12 cellular contexts compared by ENCODE assay signal in genomic region chr17:72422204-72422504, GRCh38.
DNase-seq lines count a peak whose midpoint lies in the region; ATAC-seq, FAIRE-seq and TF ChIP-seq lines count a peak whose summit lies in the region.
"Had no signal": no experiment of that assay in that cellular context is flagged by ENCODE, and none has a peak within 500 bp of the region (broad histone marks: within the 10 kb centered on the region; RNA-seq: fewer than 3 reads in every experiment).

No MANE protein-coding gene starts in this region.

- FAIRE-seq in HepG2 (lab: Jason Lieb, UNC), result no peak
- FAIRE-seq: kidney had no signal

- intact Hi-C loops in HepG2 (cut with micrococcal nuclease; ENCODE audit: unreplicated experiment), result loop anchor here (2.0 to 5.0 kb wide), 2 partner anchors 45 to 97 kb away; no protein-coding TSS in a partner anchor
- intact Hi-C loops in esophagus squamous epithelium (cut with DNase I), result no loop called here

- BruUV-seq in HepG2 (replicated peaks; lab: Mats Ljungman, UMichigan), result no TSS peak

- peaks cover 5% of the 10 kb centered on the region for H3K79me2 ChIP-seq in OCI-LY3 (ENCODE audit: low read length)
- peaks cover 66% of the 10 kb centered on the region for H3K79me2 ChIP-seq in HepG2 (ENCODE audit: insufficient read depth, low read length)

- H3K9me3 ChIP-seq in OCI-LY3 (ENCODE audit: insufficient read depth, low read length), result peaks cover 11% of the 10 kb centered on the region
- peaks cover 18% of the 10 kb centered on the region for H3K9me3 ChIP-seq in HepG2 (ENCODE audit: low read length)
- H3K9me3 ChIP-seq in esophagus squamous epithelium, result peaks cover 0 to 15% (median 14%) of the 10 kb centered on the region in 3 donors

- CTCF ChIA-PET in HepG2 (lab: Yijun Ruan, JAX; ENCODE audit: low intra/inter-chr PET ratio, low total read pairs), result no interaction called here

- TF ChIP-seq CTCF in GM06990 (IDR thresholded peaks at IDR 0.05; ENCODE audit: insufficient read depth, low read length, poor library complexity, severe bottlenecking), result no peak
- TF ChIP-seq CTCF in OCI-LY3 (IDR thresholded peaks at IDR 0.05; ENCODE audit: low read depth, low read length), result no peak
- TF ChIP-seq CTCF in HepG2 (CRISPR knock-in tag; IDR thresholded peaks at IDR 0.05), result no peak
- no peak for TF ChIP-seq CTCF in esophagus squamous epithelium (IDR thresholded peaks at IDR 0.05)

- H3K4me1 ChIP-seq in OCI-LY3 (ENCODE audit: low read length), result peaks cover 80% of the 10 kb centered on the region
- peaks cover 86% of the 10 kb centered on the region for H3K4me1 ChIP-seq in HepG2 (ENCODE audit: insufficient read depth, low read length)
- H3K4me1 ChIP-seq in esophagus squamous epithelium, result peaks cover 30 to 44% (median 32%) of the 10 kb centered on the region in 3 donors

- POLR2A ChIA-PET in HepG2 (lab: Yijun Ruan, JAX), result interaction anchor here (0.9 to 4.2 kb wide), 27 partner anchors 9 to 740 kb away, joined by 3 to 81 read pairs (median 6); partner anchors contain the start of gene SOX9

- TF ChIP-seq EP300 in HepG2 (IDR thresholded peaks at IDR 0.05; ENCODE audit: low read depth in 2 of 2, low read length in 2 of 2) (no peak), HepG2 (CRISPR knock-in tag; IDR thresholded peaks at IDR 0.05; ENCODE audit: borderline replicate concordance) (no peak)

- WGBS in HepG2 (ENCODE audit: low lambda C conversion rate), result 80% methylated on average over 1 of the region's 1 CpG
- WGBS in esophagus squamous epithelium, 2 donors, result 37 to 50% methylated on average over 1 of the region's 1 CpG

- no peak overlapping the region for H2AFZ ChIP-seq in OCI-LY3 (ENCODE audit: low read depth, low read length)
- no peak overlapping the region for H2AFZ ChIP-seq in HepG2 (ENCODE audit: low read length)

- H3K4me3 ChIP-seq in GM06990 (replicated peaks; ENCODE audit: low read depth, low read length) (peak overlapping the region; percentile 2), OCI-LY3 (ENCODE audit: low read length) (peak overlapping the region; percentile 74), HepG2 (replicated peaks in 1 of 3; ENCODE audit: insufficient read depth in 1 of 3, low read depth in 2 of 3, low read length in 3 of 3) (peak overlapping the region in 1 of 3 experiments; percentile 51; a peak in 2 of 6 replicates), esophagus squamous epithelium (no peak overlapping the region)
- H3K4me3 ChIP-seq: gastroesophageal sphincter had no signal

- ATAC-seq in HG02840 (IDR thresholded peaks at IDR 0.05; ENCODE audit: low FRiP score, unreplicated experiment) (peak; percentile 22), HepG2 (no peak)

- H3K27ac ChIP-seq in OCI-LY3 (ENCODE audit: low read length) (peak overlapping the region; percentile 98), HepG2 (ENCODE audit: extremely low read length, insufficient read depth, low read length) (peak overlapping the region; percentile 83), esophagus squamous epithelium (peak overlapping the region in 1 of 4 donors; percentile 81)
- H3K27ac ChIP-seq: gastroesophageal sphincter had no signal

- no peak for TF ChIP-seq RAD21 in HepG2 (CRISPR knock-in tag; IDR thresholded peaks at IDR 0.05)

- H3K36me3 ChIP-seq in GM06990 (ENCODE audit: control insufficient read depth, insufficient read depth, low read length) (no peaks in the 10 kb centered on the region), OCI-LY3 (replicated peaks; ENCODE audit: low read depth, low read length) (peaks cover 21% of the 10 kb centered on the region), HepG2 (replicated peaks in 1 of 2; ENCODE audit: control insufficient read depth in 1 of 2, insufficient read depth in 2 of 2, low read length in 2 of 2) (peaks cover 16 to 40% of the 10 kb centered on the region in 2 experiments), esophagus squamous epithelium (peaks cover 0 to 16% (median 0%) of the 10 kb centered on the region in 3 donors)
- H3K36me3 ChIP-seq: gastroesophageal sphincter had no signal

- TF ChIP-seq POLR2A in HepG2 (IDR thresholded peaks at IDR 0.05; ENCODE audit: insufficient read depth in 1 of 2, low read depth in 2 of 2, low read length in 2 of 2) (no peak), esophagus squamous epithelium (IDR thresholded peaks at IDR 0.05) (no peak)

- no peak for DNase-seq in GM06990 (ENCODE audit: extremely low read depth, insufficient read length)
- no peak for DNase-seq in HepG2 (ENCODE audit: low spot score)
- no peak for DNase-seq in DMS79 treated with DMSO at 0.1 percent for 48 hours (lab: John Stamatoyannopoulos, UW)
- DNase-seq in stimulated activated naive CD4-positive, alpha-beta T cell treated with Interleukin-2 at 50 U/mL for 16 hours (lab: John Stamatoyannopoulos, UW), result no peak
- DNase-seq in esophagus squamous epithelium (lab: John Stamatoyannopoulos, UW), result no peak
- DNase-seq in NCI-H345 (lab: John Stamatoyannopoulos, UW), result no peak
- DNase-seq: AML-193; effector CD8-positive, alpha-beta T cell had no signal

- H3K9ac ChIP-seq in OCI-LY3 (ENCODE audit: low read length) (peak overlapping the region; percentile 90), HepG2 (ENCODE audit: insufficient read depth, low read depth, low read length) (peak overlapping the region; percentile 73)

- in situ Hi-C loops in HepG2 (cut with HindIII; ENCODE audit: extremely low pct_ligation_motif_present, low pct_unique_long_range_greater_than_20kb), result no loop called here

- H3K27me3 ChIP-seq in GM06990 (replicated peaks; ENCODE audit: control insufficient read depth, insufficient read depth, low read length) (no peaks in the 10 kb centered on the region), OCI-LY3 (ENCODE audit: low read depth, low read length) (no peaks in the 10 kb centered on the region), HepG2 (ENCODE audit: control insufficient read depth in 1 of 2, insufficient read depth in 2 of 2, low read length in 2 of 2) (no peaks in the 10 kb centered on the region), esophagus squamous epithelium (no peaks in the 10 kb centered on the region)

- peak overlapping the region; percentile 97 for H3K4me2 ChIP-seq in OCI-LY3 (ENCODE audit: low read length)
- peak overlapping the region; percentile 75 for H3K4me2 ChIP-seq in HepG2 (ENCODE audit: low read depth, low read length)

- no peaks in the 10 kb centered on the region for H4K20me1 ChIP-seq in OCI-LY3 (ENCODE audit: insufficient read depth, low read length)
- no peaks in the 10 kb centered on the region for H4K20me1 ChIP-seq in HepG2 (ENCODE audit: insufficient read depth, low read length)

TF ChIP-seq in HepG2, 621 proteins besides CTCF, POLR2A, EP300 and RAD21 (continues in another document):
- TF ChIP-seq ZNF678 (CRISPR knock-in tag; IDR thresholded peaks at IDR 0.05) (no peak), HHEX (CRISPR knock-in tag; IDR thresholded peaks at IDR 0.05) (no peak), ZBTB2 (CRISPR knock-in tag; IDR thresholded peaks at IDR 0.05; ENCODE audit: low read depth) (no peak), KLF6 (CRISPR knock-in tag; IDR thresholded peaks at IDR 0.05) (no peak), FOXK2 (IDR thresholded peaks at IDR 0.05) (no peak), RORA (CRISPR knock-in tag; IDR thresholded peaks at IDR 0.05) (no peak), ZNF614 (CRISPR knock-in tag; IDR thresholded peaks at IDR 0.05; ENCODE audit: borderline replicate concordance) (no peak), PHF8 (CRISPR knock-in tag; IDR thresholded peaks at IDR 0.05) (no peak), ZNF609 (CRISPR knock-in tag; IDR thresholded peaks at IDR 0.05; ENCODE audit: borderline replicate concordance) (no peak)

Comparison
In these comparisons a context has a peak if more than half of its experiments do, and no peak if none do; other contexts are left out.
1. H3K4me3 ChIP-seq: peak in GM06990 (single experiment) and OCI-LY3 (single experiment); none in esophagus squamous epithelium (0 of 4).